ENCODE assay signal across 1 cellular context in the genomic region with DNA sequence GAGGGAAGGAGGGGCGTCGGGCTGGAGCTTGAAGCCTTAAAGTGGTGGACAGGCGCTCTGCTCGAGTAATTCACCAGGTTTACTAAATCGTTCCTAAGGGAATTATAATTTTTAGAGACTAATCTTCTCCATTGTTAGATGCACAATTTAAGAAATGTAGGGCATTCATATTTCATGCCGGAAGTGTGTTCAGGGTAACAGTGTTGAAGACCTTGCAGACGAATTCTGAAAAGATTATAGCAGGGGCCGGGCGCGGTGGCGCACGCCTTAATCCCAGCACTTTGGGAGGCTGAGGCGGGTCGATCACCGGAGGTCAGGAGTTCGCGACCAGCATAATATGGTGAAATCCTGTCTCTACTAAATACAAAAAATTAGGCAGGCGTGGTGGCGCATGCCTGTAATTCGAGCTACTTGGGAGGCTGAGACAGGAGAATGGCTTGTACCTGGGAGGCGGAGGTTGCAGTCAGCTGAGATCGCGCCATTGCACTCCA.
TF ChIP-seq lines count a peak whose summit lies in the region.

No MANE protein-coding gene starts in this region.

TF ChIP-seq in SK-N-SH, 30 proteins besides CTCF, POLR2A, EP300 and RAD21 (continued from another document):
- TF ChIP-seq, protein P1, sequence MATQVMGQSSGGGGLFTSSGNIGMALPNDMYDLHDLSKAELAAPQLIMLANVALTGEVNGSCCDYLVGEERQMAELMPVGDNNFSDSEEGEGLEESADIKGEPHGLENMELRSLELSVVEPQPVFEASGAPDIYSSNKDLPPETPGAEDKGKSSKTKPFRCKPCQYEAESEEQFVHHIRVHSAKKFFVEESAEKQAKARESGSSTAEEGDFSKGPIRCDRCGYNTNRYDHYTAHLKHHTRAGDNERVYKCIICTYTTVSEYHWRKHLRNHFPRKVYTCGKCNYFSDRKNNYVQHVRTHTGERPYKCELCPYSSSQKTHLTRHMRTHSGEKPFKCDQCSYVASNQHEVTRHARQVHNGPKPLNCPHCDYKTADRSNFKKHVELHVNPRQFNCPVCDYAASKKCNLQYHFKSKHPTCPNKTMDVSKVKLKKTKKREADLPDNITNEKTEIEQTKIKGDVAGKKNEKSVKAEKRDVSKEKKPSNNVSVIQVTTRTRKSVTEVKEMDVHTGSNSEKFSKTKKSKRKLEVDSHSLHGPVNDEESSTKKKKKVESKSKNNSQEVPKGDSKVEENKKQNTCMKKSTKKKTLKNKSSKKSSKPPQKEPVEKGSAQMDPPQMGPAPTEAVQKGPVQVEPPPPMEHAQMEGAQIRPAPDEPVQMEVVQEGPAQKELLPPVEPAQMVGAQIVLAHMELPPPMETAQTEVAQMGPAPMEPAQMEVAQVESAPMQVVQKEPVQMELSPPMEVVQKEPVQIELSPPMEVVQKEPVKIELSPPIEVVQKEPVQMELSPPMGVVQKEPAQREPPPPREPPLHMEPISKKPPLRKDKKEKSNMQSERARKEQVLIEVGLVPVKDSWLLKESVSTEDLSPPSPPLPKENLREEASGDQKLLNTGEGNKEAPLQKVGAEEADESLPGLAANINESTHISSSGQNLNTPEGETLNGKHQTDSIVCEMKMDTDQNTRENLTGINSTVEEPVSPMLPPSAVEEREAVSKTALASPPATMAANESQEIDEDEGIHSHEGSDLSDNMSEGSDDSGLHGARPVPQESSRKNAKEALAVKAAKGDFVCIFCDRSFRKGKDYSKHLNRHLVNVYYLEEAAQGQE (IDR thresholded peaks at IDR 0.05; ENCODE audit: low read depth, low read length), result no peak
- TF ChIP-seq RCOR1 (IDR thresholded peaks at IDR 0.05; ENCODE audit: low read length) (no peak), TEAD4 (IDR thresholded peaks at IDR 0.05; ENCODE audit: borderline replicate concordance, insufficient read depth) (no peak), GATA2 (CRISPR knock-in tag; IDR thresholded peaks at IDR 0.05) (no peak), CHD2 (IDR thresholded peaks at IDR 0.05; ENCODE audit: low read length, partially characterized antibody) (no peak), TCF12 (IDR thresholded peaks at IDR 0.05) (no peak), TAF1 (IDR thresholded peaks at IDR 0.05; ENCODE audit: borderline replicate concordance, low read depth, low read length) (no peak), YY1 (IDR thresholded peaks at IDR 0.05; ENCODE audit: low read depth) (no peak), MXI1 (IDR thresholded peaks at IDR 0.05; ENCODE audit: low read depth, low read length) (no peak; the same call in 1 of the 2 replicates)
- TF ChIP-seq, protein P2, sequence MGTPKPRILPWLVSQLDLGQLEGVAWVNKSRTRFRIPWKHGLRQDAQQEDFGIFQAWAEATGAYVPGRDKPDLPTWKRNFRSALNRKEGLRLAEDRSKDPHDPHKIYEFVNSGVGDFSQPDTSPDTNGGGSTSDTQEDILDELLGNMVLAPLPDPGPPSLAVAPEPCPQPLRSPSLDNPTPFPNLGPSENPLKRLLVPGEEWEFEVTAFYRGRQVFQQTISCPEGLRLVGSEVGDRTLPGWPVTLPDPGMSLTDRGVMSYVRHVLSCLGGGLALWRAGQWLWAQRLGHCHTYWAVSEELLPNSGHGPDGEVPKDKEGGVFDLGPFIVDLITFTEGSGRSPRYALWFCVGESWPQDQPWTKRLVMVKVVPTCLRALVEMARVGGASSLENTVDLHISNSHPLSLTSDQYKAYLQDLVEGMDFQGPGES (IDR thresholded peaks at IDR 0.05; ENCODE audit: low read depth, low read length), result no peak
